ENCODE assay signal across 14 cellular contexts in genomic region chr2:71410716-71411115, GRCh38. TPM values are rescaled to one million over a fixed set of nuclear protein-coding genes. Genes with fewer than 3 reads are reported as not detected.
DNase-seq lines count a peak whose midpoint lies in the region; ATAC-seq and TF ChIP-seq lines count a peak whose summit lies in the region.
"Had no signal": no experiment of that assay in that cellular context is flagged by ENCODE, and none has a peak within 500 bp of the region (broad histone marks: within the 10 kb centered on the region; RNA-seq: fewer than 3 reads in every experiment).

No MANE protein-coding gene starts in this region.

- no peak overlapping the region for H3K4me3 Mint-ChIP-seq in Caco-2 (ENCODE audit: unreplicated experiment)
- no peak overlapping the region for H3K4me3 Mint-ChIP-seq in dendritic cell treated with granulocyte-macrophage colony-stimulating factor and Interleukin-4, amounts not matched to agents 40 ng/mL and 50 ng/mL, for 4 days
- H3K4me3 Mint-ChIP-seq in natural killer cell treated with Interleukin-12 subunit alpha and Interleukin-12 subunit beta and Interleukin-15 and Interleukin-18, amount 100 ng/mL, for 72 hours, result no peak overlapping the region
- H3K4me3 Mint-ChIP-seq: CD4-positive, alpha-beta memory T cell had no signal

- POLR2A ChIA-PET in Caco-2 (lab: Charles Lee), result no interaction called here

- TF ChIP-seq CTCF in Caco-2 (IDR thresholded peaks at IDR 0.05; ENCODE audit: insufficient read depth in 1 of 2, low read depth in 1 of 2, low read length in 1 of 2, severe bottlenecking in 1 of 2, unreplicated experiment in 1 of 2), result no peak

- peaks cover 39% of the 10 kb centered on the region for H3K36me3 Mint-ChIP-seq in Caco-2 (ENCODE audit: insufficient read depth, unreplicated experiment)
- H3K36me3 Mint-ChIP-seq in dendritic cell treated with granulocyte-macrophage colony-stimulating factor and Interleukin-4, amounts not matched to agents 40 ng/mL and 50 ng/mL, for 4 days (ENCODE audit: low read depth), result peaks cover 42% of the 10 kb centered on the region
- peaks cover 24% of the 10 kb centered on the region for H3K36me3 Mint-ChIP-seq in natural killer cell treated with Interleukin-12 subunit alpha and Interleukin-12 subunit beta and Interleukin-15 and Interleukin-18, amount 100 ng/mL, for 72 hours

- intact Hi-C loops in Caco-2 (cut with micrococcal nuclease; ENCODE audit: unreplicated experiment), result no loop called here
- intact Hi-C loops in dendritic cell treated with granulocyte-macrophage colony-stimulating factor and Interleukin-4, amounts not matched to agents 40 ng/mL and 50 ng/mL, for 4 days (cut with micrococcal nuclease), result no loop called here

- ATAC-seq in natural killer cell treated with Interleukin-12 subunit alpha and Interleukin-12 subunit beta and Interleukin-15 and Interleukin-18, amount 100 ng/mL, for 72 hours, result no peak
- no peak for ATAC-seq in HG02759 (IDR thresholded peaks at IDR 0.05; ENCODE audit: unreplicated experiment)
- ATAC-seq in HG02938 (IDR thresholded peaks at IDR 0.05; ENCODE audit: unreplicated experiment), result no peak

- no peaks in the 10 kb centered on the region for H3K4me1 Mint-ChIP-seq in Caco-2 (ENCODE audit: low read depth, unreplicated experiment)
- no peaks in the 10 kb centered on the region for H3K4me1 Mint-ChIP-seq in dendritic cell treated with granulocyte-macrophage colony-stimulating factor and Interleukin-4, amounts not matched to agents 40 ng/mL and 50 ng/mL, for 4 days (ENCODE audit: low read depth)
- peaks cover 0 to 5% of the 10 kb centered on the region in 2 donors for H3K4me1 Mint-ChIP-seq in natural killer cell treated with Interleukin-12 subunit alpha and Interleukin-12 subunit beta and Interleukin-15 and Interleukin-18, amount 100 ng/mL, for 72 hours (ENCODE audit: low read depth in 2 of 2)

- no peaks in the 10 kb centered on the region for H3K27me3 Mint-ChIP-seq in Caco-2 (ENCODE audit: insufficient read depth, unreplicated experiment)
- no peaks in the 10 kb centered on the region for H3K27me3 Mint-ChIP-seq in dendritic cell treated with granulocyte-macrophage colony-stimulating factor and Interleukin-4, amounts not matched to agents 40 ng/mL and 50 ng/mL, for 4 days
- no peaks in the 10 kb centered on the region for H3K27me3 Mint-ChIP-seq in natural killer cell treated with Interleukin-12 subunit alpha and Interleukin-12 subunit beta and Interleukin-15 and Interleukin-18, amount 100 ng/mL, for 72 hours
- H3K27me3 Mint-ChIP-seq: CD4-positive, alpha-beta memory T cell had no signal

- no peaks in the 10 kb centered on the region for H3K4me1 ChIP-seq in ACC112 (ENCODE audit: control insufficient read depth, insufficient read depth, low read length, unreplicated experiment)
- no peaks in the 10 kb centered on the region for H3K4me1 ChIP-seq in Caco-2

- H3K79me2 ChIP-seq in ACC112 (ENCODE audit: control insufficient read depth, insufficient read depth, low read length, unreplicated experiment), result no peaks in the 10 kb centered on the region

- H3K36me3 ChIP-seq in ACC112 (ENCODE audit: insufficient read depth, low read length), result peaks cover 31% of the 10 kb centered on the region
- H3K36me3 ChIP-seq in Caco-2 (ENCODE audit: control insufficient read depth, insufficient read depth, low read length), result no peaks in the 10 kb centered on the region; the same call in 1 of the 2 replicates

- H3K9me3 ChIP-seq in Caco-2, result no peaks in the 10 kb centered on the region; the same call in 1 of the 2 replicates

- CTCF ChIA-PET in Caco-2 (lab: Charles Lee), result no interaction called here

- peak overlapping the region; percentile 2 for H3K27ac Mint-ChIP-seq in Caco-2 (ENCODE audit: unreplicated experiment)
- peak overlapping the region; percentile 23 for H3K27ac Mint-ChIP-seq in dendritic cell treated with granulocyte-macrophage colony-stimulating factor and Interleukin-4, amounts not matched to agents 40 ng/mL and 50 ng/mL, for 4 days
- H3K27ac Mint-ChIP-seq in natural killer cell treated with Interleukin-12 subunit alpha and Interleukin-12 subunit beta and Interleukin-15 and Interleukin-18, amount 100 ng/mL, for 72 hours, result peak overlapping the region; percentile 18 to 41

- H3K9me3 Mint-ChIP-seq in Caco-2 (ENCODE audit: unreplicated experiment), result peaks cover 9% of the 10 kb centered on the region
- no peaks in the 10 kb centered on the region for H3K9me3 Mint-ChIP-seq in dendritic cell treated with granulocyte-macrophage colony-stimulating factor and Interleukin-4, amounts not matched to agents 40 ng/mL and 50 ng/mL, for 4 days
- no peaks in the 10 kb centered on the region for H3K9me3 Mint-ChIP-seq in natural killer cell treated with Interleukin-12 subunit alpha and Interleukin-12 subunit beta and Interleukin-15 and Interleukin-18, amount 100 ng/mL, for 72 hours

- DNase-seq in Caco-2 (no peak), T1000 (lab: John Stamatoyannopoulos, UW) (no peak)
- DNase-seq in natural killer cell treated with Interleukin-12 subunit alpha and Interleukin-12 subunit beta and Interleukin-15 and Interleukin-18, amount 100 ng/mL, for 72 hours (ENCODE audit: low spot score), result no peak
- DNase-seq: ACHN; CD4-positive, alpha-beta memory T cell; Karpas-422; NCI-H1417; NCI-H1930; NCI-H510A treated with DMSO at 0.1 percent for 48 hours; SIG-M5 had no signal

- BruUV-seq in Caco-2 (replicated peaks; lab: Mats Ljungman, UMichigan), result no TSS peak

- H3K27me3 ChIP-seq in ACC112 (ENCODE audit: insufficient read depth, low read length) (no peaks in the 10 kb centered on the region), Caco-2 (replicated peaks; ENCODE audit: control insufficient read depth, insufficient read depth, low read length) (no peaks in the 10 kb centered on the region)

- no peak overlapping the region for H2AFZ ChIP-seq in ACC112 (ENCODE audit: low read length, unreplicated experiment)

- peak overlapping the region; percentile 29; the same call in 1 of the 2 replicates for H3K27ac ChIP-seq in ACC112 (ENCODE audit: low read depth, low read length)

- H3K4me3 ChIP-seq in ACC112 (ENCODE audit: low read depth, low read length) (no peak overlapping the region), Caco-2 (ENCODE audit: low read depth, low read length) (no peak overlapping the region)

RNA-seq across cellular contexts. Expression of gene DYSF, which starts 42.6 kb away (rescaled TPM):
- 1.7 and 2.2 TPM in 2 replicates for total RNA-seq in Caco-2 (2022)
- 10 to 100 TPM; 23.0 to 36.6 TPM for total RNA-seq in natural killer cell treated with Interleukin-12 subunit alpha and Interleukin-12 subunit beta and Interleukin-15 and Interleukin-18, amount 100 ng/mL, for 72 hours
